8 cellular contexts compared by ENCODE assay signal in genomic region chr1:26788836-26789611, GRCh38. TPM values are rescaled to one million over a fixed set of nuclear protein-coding genes. Genes with fewer than 3 reads are reported as not detected.
DNase-seq lines count a peak whose midpoint lies in the region; ATAC-seq, FAIRE-seq and TF ChIP-seq lines count a peak whose summit lies in the region.

No MANE protein-coding gene starts in this region.

- peak; percentile 73; the same call in 1 of the 2 replicates for TF ChIP-seq POLR2A in GM12891 (IDR thresholded peaks at IDR 0.05; ENCODE audit: low read depth, low read length)

- H3K27me3 ChIP-seq in SK-N-SH (ENCODE audit: insufficient read depth) = no peaks in the 10 kb centered on the region

- H3F3A ChIP-seq in SK-N-SH (replicated peaks; ENCODE audit: insufficient read depth) = peaks cover 33% of the 10 kb centered on the region

- H3K9me2 ChIP-seq in SK-N-SH = no peaks in the 10 kb centered on the region

- peak; percentile 84 for FAIRE-seq in GM12891 (lab: Jason Lieb, UNC)

- H3K36me3 ChIP-seq in SK-N-SH (replicated peaks in 1 of 2; ENCODE audit: control insufficient read depth in 1 of 2, insufficient read depth in 2 of 2, low read length in 1 of 2) = peaks cover under 1 to 10% of the 10 kb centered on the region in 2 experiments

- peaks cover 7% of the 10 kb centered on the region; the same call in 1 of the 2 replicates for H3K79me2 ChIP-seq in SK-N-SH (ENCODE audit: insufficient read depth)

- POLR2A ChIA-PET in SK-N-SH (lab: Yijun Ruan, JAX) = interaction anchor here (0.6 to 2.5 kb wide), 11 partner anchors 36 to 316 kb away, joined by 3 to 44 read pairs (median 3); partner anchors contain the start of gene ARID1A

- H3K27ac ChIP-seq in SK-N-SH (ENCODE audit: low read depth in 2 of 2, low read length in 1 of 2) (peak overlapping the region; percentile 98 to 99), temporal lobe (ENCODE audit: low read depth, low read length) (peak overlapping the region; percentile 100)

- H3K9ac ChIP-seq in SK-N-SH = peak overlapping the region; percentile 91

- peak; percentile 19 to 27 for ATAC-seq in activated naive CD4-positive, alpha-beta T cell treated with anti-CD3 and anti-CD28 coated beads, Interleukin-2, amount 50 U/mL, for 72 hours
- peak; percentile 50 for ATAC-seq in omental fat pad (ENCODE audit: low FRiP score)
- ATAC-seq in GM19023 (IDR thresholded peaks at IDR 0.05; ENCODE audit: unreplicated experiment) = no peak

- no peaks in the 10 kb centered on the region for H4K20me1 ChIP-seq in SK-N-SH (ENCODE audit: insufficient read depth)

- no peaks in the 10 kb centered on the region for H3K9me3 Mint-ChIP-seq in activated naive CD4-positive, alpha-beta T cell treated with anti-CD3 and anti-CD28 coated beads, Interleukin-2, amount 50 U/mL, for 72 hours

- CTCF ChIA-PET in SK-N-SH (lab: Yijun Ruan, JAX) = interaction anchor here (0.6 to 6.2 kb wide), 59 partner anchors 10 to 289 kb away, joined by 3 to 311 read pairs (median 5); partner anchors contain the start of gene RPS6KA1

- H3K4me1 ChIP-seq in SK-N-SH (ENCODE audit: control insufficient read depth in 1 of 2, insufficient read depth in 2 of 2, low read depth in 1 of 2, low read length in 1 of 2) = peaks cover 25 to 26% of the 10 kb centered on the region in 2 experiments

- WGBS in SK-N-SH (ENCODE audit: low lambda C conversion rate) = 2% methylated on average over 19 of the region's 19 CpGs

- TF ChIP-seq CTCF in SK-N-SH (IDR thresholded peaks at IDR 0.05) = peak; percentile 92
- peak in 2 of 3 donors; percentile 54 to 91 for TF ChIP-seq CTCF in omental fat pad (IDR thresholded peaks at IDR 0.05)

- TF ChIP-seq RAD21 in SK-N-SH (IDR thresholded peaks at IDR 0.05; ENCODE audit: low read length) = peak; percentile 99

- H3K9me3 ChIP-seq in SK-N-SH = no peaks in the 10 kb centered on the region

- peak overlapping the region; percentile 71 to 88 for H3K4me3 ChIP-seq in SK-N-SH (ENCODE audit: low read depth in 2 of 2, low read length in 1 of 2)

- H2AFZ ChIP-seq in SK-N-SH (ENCODE audit: low read depth) = 0 out of 2 replicates have a peak overlapping the region, but pooled peaks have one; percentile 19

- peaks cover 13 to 17% of the 10 kb centered on the region in 2 donors for H3K36me3 Mint-ChIP-seq in activated naive CD4-positive, alpha-beta T cell treated with anti-CD3 and anti-CD28 coated beads, Interleukin-2, amount 50 U/mL, for 72 hours

- no peak for TF ChIP-seq EP300 in SK-N-SH (IDR thresholded peaks at IDR 0.05; ENCODE audit: borderline replicate concordance in 1 of 2, low read depth in 1 of 2, low read length in 1 of 2)

- H3K27ac Mint-ChIP-seq in activated naive CD4-positive, alpha-beta T cell treated with anti-CD3 and anti-CD28 coated beads, Interleukin-2, amount 50 U/mL, for 72 hours = peak overlapping the region; percentile 96 to 99

- peak overlapping the region; percentile 96 for H3K4me2 ChIP-seq in SK-N-SH

- DNase-seq in GM12891 (ENCODE audit: insufficient read length, low spot score) (peak; percentile 68), MV-4-11 (lab: John Stamatoyannopoulos, UW) (peak; percentile 88), SK-N-SH (peak; percentile 88), glomerular visceral epithelial cell (ENCODE audit: extremely low spot score) (peak; percentile 84), omental fat pad (ENCODE audit: low spot score) (peak; percentile 57)
- peak; percentile 87 to 90 for DNase-seq in activated naive CD4-positive, alpha-beta T cell treated with anti-CD3 and anti-CD28 coated beads, Interleukin-2, amount 50 U/mL, for 72 hours (ENCODE audit: low spot score in 2 of 2)

TF ChIP-seq in GM12891, 5 proteins besides CTCF, POLR2A, EP300 and RAD21:
- TF ChIP-seq PAX5 (IDR thresholded peaks at IDR 0.05; ENCODE audit: insufficient read depth, low read length, severe bottlenecking) (no peak), SPI1 (IDR thresholded peaks at IDR 0.05; ENCODE audit: low read depth, low read length) (no peak), POU2F2 (IDR thresholded peaks at IDR 0.05; ENCODE audit: low read depth, low read length) (0 out of 2 replicates have a peak, but pooled peaks have one; percentile 21), TAF1 (IDR thresholded peaks at IDR 0.05; ENCODE audit: low read depth, low read length) (peak; percentile 38; the same call in 1 of the 2 replicates)

TF ChIP-seq in SK-N-SH, 30 proteins besides CTCF, POLR2A, EP300 and RAD21:
- TF ChIP-seq ELF1 (IDR thresholded peaks at IDR 0.05) (no peak), EZH2phosphoT487 (IDR thresholded peaks at IDR 0.05; ENCODE audit: borderline replicate concordance, low read depth) (no peak), TAF1 (IDR thresholded peaks at IDR 0.05; ENCODE audit: borderline replicate concordance, low read depth, low read length) (peak; percentile 36; the same call in 1 of the 2 replicates), SMC3 (IDR thresholded peaks at IDR 0.05; ENCODE audit: low read depth, low read length) (peak; percentile 98), MXI1 (IDR thresholded peaks at IDR 0.05; ENCODE audit: low read depth, low read length) (peak; percentile 74; the same call in 1 of the 2 replicates), RFX5 (IDR thresholded peaks at IDR 0.05; ENCODE audit: low read length) (peak; percentile 61; the same call in 1 of the 2 replicates), SIN3A (IDR thresholded peaks at IDR 0.05; ENCODE audit: borderline replicate concordance, low read depth, low read length) (peak; percentile 40; the same call in 1 of the 2 replicates)
- TF ChIP-seq, protein P1, sequence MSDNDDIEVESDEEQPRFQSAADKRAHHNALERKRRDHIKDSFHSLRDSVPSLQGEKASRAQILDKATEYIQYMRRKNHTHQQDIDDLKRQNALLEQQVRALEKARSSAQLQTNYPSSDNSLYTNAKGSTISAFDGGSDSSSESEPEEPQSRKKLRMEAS (IDR thresholded peaks at IDR 0.05; ENCODE audit: low read depth) = peak; percentile 28; the same call in 1 of the 2 replicates

RNA-seq across cellular contexts. Expression of gene PIGV, which starts 1.3 kb away (rescaled TPM):
- 11.0 TPM for polyA plus RNA-seq in GM12891 (2012; ENCODE audit: low read depth, missing spikeins)
- polyA plus RNA-seq in SK-N-SH (2012; rRNA removed) = 16.5 and 26.4 TPM in 2 replicates
- 14.6 and 18.7 TPM in 2 replicates for polyA plus RNA-seq in SK-N-SH (2012; cell fraction: cytosol; rRNA removed)
- polyA plus RNA-seq in SK-N-SH (2012; cell fraction: nucleus; rRNA removed) = 15.9 and 31.9 TPM in 2 replicates
- total RNA-seq in activated naive CD4-positive, alpha-beta T cell treated with anti-CD3 and anti-CD28 coated beads, Interleukin-2, amount 50 U/mL, for 72 hours = 10 to 100 TPM; 15.9 to 21.0 TPM
- total RNA-seq in omental fat pad (10 to 100 TPM in 3 of 4 donors, 1 to 10 TPM in 1; 7.9 to 17.1 (median 16.5) TPM), temporal lobe (4.9 TPM)

RNA-seq across cellular contexts. Expression of gene ZDHHC18, which starts 37.5 kb away (rescaled TPM):
- 24.3 TPM for polyA plus RNA-seq in GM12891 (2012; ENCODE audit: low read depth, missing spikeins)
- polyA plus RNA-seq in SK-N-SH (2012; rRNA removed) = 33.0 and 35.3 TPM in 2 replicates
- 16.3 and 25.5 TPM in 2 replicates for polyA plus RNA-seq in SK-N-SH (2012; cell fraction: cytosol; rRNA removed)
- 54.3 and 58.6 TPM in 2 replicates for polyA plus RNA-seq in SK-N-SH (2012; cell fraction: nucleus; rRNA removed)
- total RNA-seq in activated naive CD4-positive, alpha-beta T cell treated with anti-CD3 and anti-CD28 coated beads, Interleukin-2, amount 50 U/mL, for 72 hours = 10 to 100 TPM; 37.8 to 59.5 TPM
- 10 to 100 TPM; 27.4 to 81.1 (median 33.5) TPM for total RNA-seq in omental fat pad
- total RNA-seq in temporal lobe = 5.4 TPM
